26 cellular contexts compared by ENCODE assay signal in the genomic region with DNA sequence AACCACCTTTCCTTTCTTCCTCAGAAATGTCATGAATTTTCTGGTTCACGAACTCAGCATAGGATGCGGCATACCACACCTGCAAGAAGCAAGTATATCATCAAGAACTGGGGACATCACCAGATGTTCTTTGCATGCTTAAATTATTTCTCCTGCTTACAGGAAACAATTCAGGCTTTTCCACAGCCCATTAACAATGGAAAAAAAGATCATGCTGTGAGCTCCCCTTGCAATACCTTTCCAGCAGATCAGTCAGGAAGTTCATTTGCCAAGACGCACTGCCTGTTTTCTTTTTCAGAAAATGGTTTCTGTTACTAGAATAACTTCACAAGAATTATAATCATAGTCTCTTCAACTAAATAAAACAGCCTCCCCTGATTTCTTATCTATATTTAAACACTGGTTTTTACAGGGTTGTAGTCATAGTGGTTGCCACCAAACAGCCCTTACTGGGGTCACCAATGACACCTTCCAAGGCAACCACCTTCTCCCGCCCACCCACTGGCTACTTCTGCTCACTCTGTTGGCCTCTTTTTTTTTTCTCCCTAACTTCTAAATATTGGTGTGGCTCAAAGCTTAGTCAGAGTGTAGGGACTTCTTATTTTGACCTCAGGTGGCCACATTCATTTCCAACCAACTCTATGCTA. TPM values are rescaled to one million over a fixed set of nuclear protein-coding genes. Genes with fewer than 3 reads are reported as not detected.
DNase-seq lines count a peak whose midpoint lies in the region; ATAC-seq and TF ChIP-seq lines count a peak whose summit lies in the region.
"Had no signal": no experiment of that assay in that cellular context is flagged by ENCODE, and none has a peak within 500 bp of the region (broad histone marks: within the 10 kb centered on the region; RNA-seq: fewer than 3 reads in every experiment).

No MANE protein-coding gene starts in this region.

- H3K9ac ChIP-seq in HUES6 (ENCODE audit: low read length) = no peak overlapping the region

- intact Hi-C loops in left ventricle myocardium superior (cut with micrococcal nuclease) = no loop called here

- H3K27me3 Mint-ChIP-seq in nephron progenitor cell (ENCODE audit: low read depth, poor library complexity) (peaks cover 6% of the 10 kb centered on the region), type B pancreatic cell (no peaks in the 10 kb centered on the region)
- H3K27me3 Mint-ChIP-seq: activated naive CD4-positive, alpha-beta T cell treated with anti-CD3 and anti-CD28 coated beads, Interleukin-2, amount 50 U/mL, for 24 hours; CD8-positive, alpha-beta memory T cell had no signal

- DNase-seq in NCI-H2171 treated with DMSO at 0.1 percent for 48 hours (lab: John Stamatoyannopoulos, UW) (peak; percentile 80), NCI-H2171 (lab: John Stamatoyannopoulos, UW) (no peak), cerebellar cortex (ENCODE audit: low spot score) (peak; percentile 58), nephron progenitor cell (no peak), left ventricle myocardium superior (no peak), type B pancreatic cell (ENCODE audit: extremely low spot score, unreplicated experiment) (no peak)
- no peak for DNase-seq in activated CD4-positive, alpha-beta T cell treated with anti-CD3 and anti-CD28 coated beads, Interleukin-2, amount 50 U/mL, for 1 hour
- DNase-seq: activated CD4-positive, alpha-beta T cell treated with anti-CD3 and anti-CD28 coated beads for 48 hours; AML-193; CD8-positive, alpha-beta memory T cell; central memory CD4-positive, alpha-beta T cell; dorsolateral prefrontal cortex; GOT3; left colon; mesenchymal stem cell; NCI-H1048; NCI-H524 treated with DMSO at 0.1 percent for 48 hours; occipital lobe; stimulated activated CD8-positive, alpha-beta memory T cell treated with anti-CD3 and anti-CD28 coated beads, Interleukin-4, amount 100 ng/mL, for 48 hours; T-helper 2 cell; upper lobe of left lung had no signal

- peak overlapping the region; percentile 4 for H3K27ac Mint-ChIP-seq in nephron progenitor cell
- no peak overlapping the region for H3K27ac Mint-ChIP-seq in type B pancreatic cell
- H3K27ac Mint-ChIP-seq: activated naive CD4-positive, alpha-beta T cell treated with anti-CD3 and anti-CD28 coated beads, Interleukin-2, amount 50 U/mL, for 24 hours had no signal

- peaks cover 7% of the 10 kb centered on the region for H3K36me3 ChIP-seq in HUES6 (ENCODE audit: control insufficient read depth, insufficient read depth, low read length)

- H3K4me1 Mint-ChIP-seq in nephron progenitor cell (peaks cover 27% of the 10 kb centered on the region), type B pancreatic cell (ENCODE audit: unreplicated experiment) (peaks cover 7% of the 10 kb centered on the region)
- H3K4me1 Mint-ChIP-seq: activated naive CD4-positive, alpha-beta T cell treated with anti-CD3 and anti-CD28 coated beads, Interleukin-2, amount 50 U/mL, for 24 hours; CD8-positive, alpha-beta memory T cell had no signal

- no peak overlapping the region for H3K4me3 ChIP-seq in HUES6 (ENCODE audit: low read depth, low read length)
- H3K4me3 ChIP-seq: ascending aorta, dorsolateral prefrontal cortex, SK-N-MC, upper lobe of left lung had no signal

- TF ChIP-seq CTCF in nephron progenitor cell (IDR thresholded peaks at IDR 0.05) = no peak
- TF ChIP-seq CTCF in type B pancreatic cell (conservative IDR thresholded peaks at IDR 0.05) = no peak

- H3K4me1 ChIP-seq in HUES6 (ENCODE audit: control insufficient read depth, insufficient read depth, low read length) = peaks cover 31% of the 10 kb centered on the region
- H3K4me1 ChIP-seq: ascending aorta, upper lobe of left lung had no signal

- peaks cover 30% of the 10 kb centered on the region for H3K36me3 Mint-ChIP-seq in nephron progenitor cell (ENCODE audit: low read depth)
- H3K36me3 Mint-ChIP-seq in type B pancreatic cell = peaks cover 29% of the 10 kb centered on the region

- H3K27ac ChIP-seq in HUES6 (ENCODE audit: low read depth, low read length) = peak overlapping the region; percentile 31; the same call in 1 of the 2 replicates
- H3K27ac ChIP-seq: ascending aorta, RWPE1, SK-N-MC, upper lobe of left lung had no signal

- H3K4me3 Mint-ChIP-seq in nephron progenitor cell (no peak overlapping the region), type B pancreatic cell (no peak overlapping the region)
- H3K4me3 Mint-ChIP-seq: activated naive CD4-positive, alpha-beta T cell treated with anti-CD3 and anti-CD28 coated beads, Interleukin-2, amount 50 U/mL, for 24 hours; CD8-positive, alpha-beta memory T cell had no signal

- ATAC-seq in left ventricle myocardium superior = no peak
- ATAC-seq: left colon had no signal

- no peaks in the 10 kb centered on the region for H3K9me3 ChIP-seq in HUES6 (ENCODE audit: control insufficient read depth, insufficient read depth, low read depth, low read length)
- H3K9me3 ChIP-seq: ascending aorta, upper lobe of left lung had no signal

- no peaks in the 10 kb centered on the region for H3K9me3 Mint-ChIP-seq in nephron progenitor cell
- no peaks in the 10 kb centered on the region for H3K9me3 Mint-ChIP-seq in type B pancreatic cell
- H3K9me3 Mint-ChIP-seq: activated naive CD4-positive, alpha-beta T cell treated with anti-CD3 and anti-CD28 coated beads, Interleukin-2, amount 50 U/mL, for 24 hours; CD8-positive, alpha-beta memory T cell had no signal

- H3K27me3 ChIP-seq in HUES6 (ENCODE audit: control insufficient read depth, insufficient read depth, low read length) = no peaks in the 10 kb centered on the region
- H3K27me3 ChIP-seq: ascending aorta, dorsolateral prefrontal cortex, upper lobe of left lung had no signal

RNA-seq across cellular contexts. Expression of a gene that starts 42.3 kb away (rescaled TPM):
- total RNA-seq in left ventricle myocardium superior (12.3 TPM), type B pancreatic cell (ENCODE audit: low replicate concordance) (37.9 and 49.0 TPM in 2 replicates)

Comparison
In these comparisons a context has a peak if more than half of its experiments do, and no peak if none do; other contexts are left out.
1. DNase-seq: peak in NCI-H2171 treated with DMSO at 0.1 percent for 48 hours (single experiment) and cerebellar cortex (single experiment); none in NCI-H2171 (single experiment), nephron progenitor cell (single experiment), activated CD4-positive, alpha-beta T cell treated with anti-CD3 and anti-CD28 coated beads, Interleukin-2, amount 50 U/mL, for 1 hour (single experiment), left ventricle myocardium superior (single experiment) and type B pancreatic cell (single experiment).